Comparison of ENCODE assay signal across 23 cellular contexts in the genomic region with DNA sequence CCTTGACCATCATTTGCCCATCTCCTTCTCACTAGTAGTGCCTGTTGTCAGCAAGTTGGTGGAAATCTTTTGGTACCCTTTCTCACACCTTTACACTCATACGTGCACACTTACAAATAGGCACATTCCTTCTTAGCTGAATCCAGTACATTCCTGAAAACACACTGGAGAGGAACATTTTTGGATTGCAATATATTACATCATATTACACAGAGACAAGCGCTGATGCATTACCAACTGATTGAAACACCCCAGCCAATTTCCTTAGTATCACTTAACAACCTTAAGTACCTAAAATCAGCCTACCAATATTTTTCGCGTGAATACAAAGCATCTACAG.
DNase-seq lines count a peak whose midpoint lies in the region; ATAC-seq, FAIRE-seq and TF ChIP-seq lines count a peak whose summit lies in the region.
"Had no signal": no experiment of that assay in that cellular context is flagged by ENCODE, and none has a peak within 500 bp of the region (broad histone marks: within the 10 kb centered on the region; RNA-seq: fewer than 3 reads in every experiment).

No MANE protein-coding gene starts in this region.

- no peak for ATAC-seq in activated T-helper 17 cell treated with anti-CD3 and anti-CD28 coated beads, Interleukin-2, amount 50 U/mL, for 72 hours (replicated peaks)
- no peak for ATAC-seq in GM19397 (IDR thresholded peaks at IDR 0.05; ENCODE audit: unreplicated experiment)
- ATAC-seq: activated CD8-positive, alpha-beta T cell treated with anti-CD3 and anti-CD28 coated beads, Interleukin-2, amount 10 ng/mL, durations not matched to agents 7 days and 5 days; activated T-cell treated with anti-CD3 and anti-CD28 coated beads, Interleukin-2, amount 50 U/mL, for 4 hours; HepG2 had no signal

- H3K36me3 ChIP-seq in SK-N-MC (ENCODE audit: insufficient read depth, low read length) = no peaks in the 10 kb centered on the region
- H3K36me3 ChIP-seq: MG63, tibial nerve had no signal

- peaks cover 7% of the 10 kb centered on the region for H3K27me3 Mint-ChIP-seq in activated T-helper 17 cell treated with anti-CD3 and anti-CD28 coated beads, Interleukin-2, amount 50 U/mL, for 72 hours

- H3K9me3 ChIP-seq in SK-N-MC (ENCODE audit: low read depth, low read length) = no peaks in the 10 kb centered on the region
- H3K9me3 ChIP-seq: MG63 had no signal

- H3K27ac ChIP-seq in SK-N-MC (peak overlapping the region; percentile 46; the same call in 1 of the 2 replicates), coronary artery (no peak overlapping the region)
- H3K27ac ChIP-seq: PC-9, tibial nerve had no signal

- TF ChIP-seq CTCF in fibroblast of pulmonary artery (IDR thresholded peaks at IDR 0.05; ENCODE audit: low read length, missing control alignments) (no peak), coronary artery (IDR thresholded peaks at IDR 0.05) (no peak)

- TF ChIP-seq POLR2A in GM12891 (IDR thresholded peaks at IDR 0.05; ENCODE audit: low read depth, low read length) = no peak

- peak; percentile 84 for FAIRE-seq in GM12891 (lab: Jason Lieb, UNC)
- FAIRE-seq: HepG2 had no signal

- no peaks in the 10 kb centered on the region for H3K4me1 Mint-ChIP-seq in activated T-helper 17 cell treated with anti-CD3 and anti-CD28 coated beads, Interleukin-2, amount 50 U/mL, for 72 hours

- in situ Hi-C loops in ACHN (cut with HindIII; ENCODE audit: low pct_ligation_motif_present, low pct_unique_long_range_greater_than_20kb, low sequenced_read_pairs) = no loop called here

- no peaks in the 10 kb centered on the region for H3K9me3 Mint-ChIP-seq in activated T-helper 17 cell treated with anti-CD3 and anti-CD28 coated beads, Interleukin-2, amount 50 U/mL, for 72 hours
- H3K9me3 Mint-ChIP-seq: activated naive CD4-positive, alpha-beta T cell treated with anti-CD3 and anti-CD28 coated beads for 36 hours; activated T-cell treated with anti-CD3 and anti-CD28 coated beads, Interleukin-2, amount 50 U/mL, for 4 hours had no signal

- H3K27ac Mint-ChIP-seq in activated T-helper 17 cell treated with anti-CD3 and anti-CD28 coated beads, Interleukin-2, amount 50 U/mL, for 72 hours = no peak overlapping the region
- H3K27ac Mint-ChIP-seq: activated naive CD4-positive, alpha-beta T cell treated with anti-CD3 and anti-CD28 coated beads for 36 hours; nephron progenitor cell had no signal

- no peaks in the 10 kb centered on the region for H3K36me3 Mint-ChIP-seq in activated T-helper 17 cell treated with anti-CD3 and anti-CD28 coated beads, Interleukin-2, amount 50 U/mL, for 72 hours (ENCODE audit: low read depth)

- H3K9ac ChIP-seq in SK-N-MC (ENCODE audit: insufficient read length) = no peak overlapping the region

- H3K4me3 Mint-ChIP-seq in activated T-helper 17 cell treated with anti-CD3 and anti-CD28 coated beads, Interleukin-2, amount 50 U/mL, for 72 hours = no peak overlapping the region

- H3K4me3 ChIP-seq in SK-N-MC (no peak overlapping the region), fibroblast of pulmonary artery (replicated peaks; ENCODE audit: low read depth, low read length) (no peak overlapping the region), coronary artery (no peak overlapping the region)
- H3K4me3 ChIP-seq: MG63, PC-9, tibial nerve had no signal

- DNase-seq in ACHN (peak; percentile 17), GM12891 (ENCODE audit: insufficient read length, low spot score) (no peak), SK-N-MC (ENCODE audit: low read depth, low spot score) (peak; percentile 2), fibroblast of pulmonary artery (ENCODE audit: low read depth) (peak; percentile 6), midbrain (lab: John Stamatoyannopoulos, UW) (no peak), coronary artery (ENCODE audit: low spot score) (no peak)
- DNase-seq: activated CD8-positive, alpha-beta T cell treated with anti-CD3 and anti-CD28 coated beads, Interleukin-2, amount 10 ng/mL, durations not matched to agents 7 days and 5 days; activated naive CD4-positive, alpha-beta T cell treated with anti-CD3 and anti-CD28 coated beads for 36 hours; activated T-cell treated with anti-CD3 and anti-CD28 coated beads, Interleukin-2, amount 50 U/mL, for 4 hours; central memory CD4-positive, alpha-beta T cell; DND-41; effector CD8-positive, alpha-beta T cell; MG63; NCI-H1436 treated with DMSO at 0.1 percent for 48 hours; NCI-H774; nephron progenitor cell; PC-9; SHP77 treated with DMSO at 0.1 percent for 48 hours; stimulated activated naive CD4-positive, alpha-beta T cell treated with Interleukin-2 at 50 U/mL for 16 hours had no signal

TF ChIP-seq in GM12891, 5 proteins besides CTCF, POLR2A, EP300 and RAD21:
- TF ChIP-seq TAF1 (IDR thresholded peaks at IDR 0.05; ENCODE audit: low read depth, low read length) (no peak), POLR2AphosphoS5 (IDR thresholded peaks at IDR 0.05; ENCODE audit: low read depth, low read length) (0 out of 2 replicates have a peak, but pooled peaks have one; percentile 8), POU2F2 (IDR thresholded peaks at IDR 0.05; ENCODE audit: low read depth, low read length) (no peak), PAX5 (IDR thresholded peaks at IDR 0.05; ENCODE audit: insufficient read depth, low read length, severe bottlenecking) (no peak), SPI1 (IDR thresholded peaks at IDR 0.05; ENCODE audit: low read depth, low read length) (no peak)

Comparison
In these comparisons a context has a peak if more than half of its experiments do, and no peak if none do; other contexts are left out.
1. DNase-seq: peak in ACHN (single experiment), SK-N-MC (single experiment) and fibroblast of pulmonary artery (single experiment); none in GM12891 (single experiment), midbrain (single experiment) and coronary artery (single experiment).